ENCODE assay signal across 1 cellular context in genomic region chr2:15593327-15593705, GRCh38.
TF ChIP-seq lines count a peak whose summit lies in the region.

No MANE protein-coding gene starts in this region.

TF ChIP-seq in HepG2, 621 proteins besides CTCF, POLR2A, EP300 and RAD21:
- TF ChIP-seq NFE2L2 (IDR thresholded peaks at IDR 0.05; ENCODE audit: low read length) = no peak
